ENCODE assay signal across 32 cellular contexts in the genomic region with DNA sequence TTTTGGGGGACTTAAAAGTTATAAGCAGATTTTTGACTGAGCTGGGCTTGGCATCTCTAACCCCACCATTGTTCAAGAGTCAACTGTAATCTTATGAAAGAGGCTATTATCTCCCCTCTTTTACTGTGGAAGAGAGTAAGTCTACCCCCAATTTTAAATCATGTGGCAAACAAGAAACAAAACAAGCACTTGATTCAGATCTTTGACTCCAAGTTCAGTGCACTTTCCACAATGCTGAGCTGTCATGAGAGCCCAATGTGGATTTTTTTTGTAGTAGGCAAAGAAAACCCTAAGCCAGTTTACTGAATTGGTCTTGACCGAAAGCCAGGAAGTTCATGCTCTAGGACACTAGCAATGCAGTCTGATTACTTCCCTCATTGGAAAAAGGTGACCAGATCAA.
"Had no signal": no experiment of that assay in that cellular context is flagged by ENCODE, and none has a peak within 500 bp of the region (broad histone marks: within the 10 kb centered on the region; RNA-seq: fewer than 3 reads in every experiment).

No MANE protein-coding gene starts in this region.

- H3K4me1 Mint-ChIP-seq: activated B cell treated with CpG ODN at 0.5 μM for 24 hours; activated naive CD4-positive, alpha-beta T cell treated with anti-CD3 and anti-CD28 coated beads, Interleukin-2, amount 50 U/mL, for 24 hours; activated naive CD8-positive, alpha-beta T cell treated with anti-CD3 and anti-CD28 coated beads for 36 hours; activated naive CD8-positive, alpha-beta T cell treated with anti-CD3 and anti-CD28 coated beads, Interleukin-2, amount 50 U/mL, for 24 hours; activated T-helper 17 cell treated with anti-CD3 and anti-CD28 coated beads, Interleukin-2, amount 50 U/mL, for 72 hours; central memory CD8-positive, alpha-beta T cell; T-helper 17 cell had no signal

- H3K27me3 Mint-ChIP-seq: activated B cell treated with CpG ODN at 0.5 μM for 24 hours; activated naive CD4-positive, alpha-beta T cell treated with anti-CD3 and anti-CD28 coated beads, Interleukin-2, amount 50 U/mL, for 24 hours; central memory CD8-positive, alpha-beta T cell; dendritic cell treated with granulocyte-macrophage colony-stimulating factor and Interleukin-4, amounts not matched to agents 40 ng/mL and 50 ng/mL, for 4 days; T-helper 17 cell had no signal

- H3K4me3 ChIP-seq: adrenal gland, ascending aorta, breast epithelium, coronary artery, dorsolateral prefrontal cortex, esophagus muscularis mucosa, gastroesophageal sphincter had no signal

- H3K9me3 Mint-ChIP-seq: activated B cell treated with CpG ODN at 0.5 μM for 24 hours; activated CD8-positive, alpha-beta T cell treated with anti-CD3 and anti-CD28 coated beads for 36 hours; activated naive CD4-positive, alpha-beta T cell treated with anti-CD3 and anti-CD28 coated beads for 36 hours; activated naive CD4-positive, alpha-beta T cell treated with anti-CD3 and anti-CD28 coated beads, Interleukin-2, amount 50 U/mL, for 24 hours; activated naive CD8-positive, alpha-beta T cell treated with anti-CD3 and anti-CD28 coated beads, Interleukin-2, amount 50 U/mL, for 24 hours; activated T-cell treated with anti-CD3 and anti-CD28 coated beads, Interleukin-2, amount 50 U/mL, for 4 hours; activated T-helper 17 cell treated with anti-CD3 and anti-CD28 coated beads, Interleukin-2, amount 50 U/mL, for 72 hours; central memory CD8-positive, alpha-beta T cell; dendritic cell treated with granulocyte-macrophage colony-stimulating factor and Interleukin-4, amounts not matched to agents 40 ng/mL and 50 ng/mL, for 4 days; T-helper 2 cell treated with Interferon-gamma antibody and Interleukin-4, amounts not matched to agents 5 μg/mL and 100 μg/mL, for 36 hours had no signal

- H3K27ac Mint-ChIP-seq: activated B cell treated with CpG ODN at 0.5 μM for 24 hours; activated CD8-positive, alpha-beta T cell treated with anti-CD3 and anti-CD28 coated beads for 36 hours; activated naive CD4-positive, alpha-beta T cell treated with anti-CD3 and anti-CD28 coated beads for 36 hours; activated naive CD4-positive, alpha-beta T cell treated with anti-CD3 and anti-CD28 coated beads, Interleukin-2, amount 50 U/mL, for 24 hours; activated naive CD8-positive, alpha-beta T cell treated with anti-CD3 and anti-CD28 coated beads for 36 hours; activated naive CD8-positive, alpha-beta T cell treated with anti-CD3 and anti-CD28 coated beads, Interleukin-2, amount 50 U/mL, for 24 hours; activated T-helper 17 cell treated with anti-CD3 and anti-CD28 coated beads, Interleukin-2, amount 50 U/mL, for 72 hours; dendritic cell treated with granulocyte-macrophage colony-stimulating factor and Interleukin-4, amounts not matched to agents 40 ng/mL and 50 ng/mL, for 4 days; endodermal cell; T-helper 17 cell; T-helper 2 cell treated with Interferon-gamma antibody and Interleukin-4, amounts not matched to agents 5 μg/mL and 100 μg/mL, for 36 hours had no signal

- DNase-seq: activated B cell treated with CpG ODN at 0.5 μM for 24 hours; activated CD4-positive, alpha-beta T cell treated with anti-CD3 and anti-CD28 coated beads for 48 hours; activated CD4-positive, alpha-beta T cell treated with anti-CD3 and anti-CD28 coated beads, Interleukin-2, amount 50 U/mL, for 1 hour; activated CD4-positive, alpha-beta T cell treated with anti-CD3 and anti-CD28 coated beads, Interleukin-2, amount 50 U/mL, for 48 hours; activated CD8-positive, alpha-beta memory T cell treated with anti-CD3 and anti-CD28 coated beads for 24 hours; activated CD8-positive, alpha-beta T cell treated with anti-CD3 and anti-CD28 coated beads for 36 hours; activated effector memory CD4-positive, alpha-beta T cell treated with anti-CD3 and anti-CD28 coated beads, Interleukin-2, amount 50 U/mL, for 16 hours; activated naive CD4-positive, alpha-beta T cell treated with anti-CD3 and anti-CD28 coated beads for 36 hours; activated naive CD8-positive, alpha-beta T cell treated with anti-CD3 and anti-CD28 coated beads for 36 hours; activated naive CD8-positive, alpha-beta T cell treated with anti-CD3 and anti-CD28 coated beads, Interleukin-2, amount 50 U/mL, for 24 hours; activated T-cell treated with anti-CD3 and anti-CD28 coated beads, Interleukin-2, amount 50 U/mL, for 4 hours; adrenal gland; dorsolateral prefrontal cortex; effector memory CD4-positive, alpha-beta T cell; endodermal cell; erythroblast; foreskin keratinocyte; T-helper 1 cell; T-helper 17 cell; T1000; WERI-Rb-1 had no signal

- H3K4me1 ChIP-seq: adrenal gland, ascending aorta, breast epithelium, foreskin keratinocyte had no signal

- H3K27ac ChIP-seq: adrenal gland, ascending aorta, breast epithelium, coronary artery, dorsolateral prefrontal cortex, esophagus muscularis mucosa, foreskin keratinocyte, gastroesophageal sphincter, WERI-Rb-1 had no signal

- H3K36me3 Mint-ChIP-seq: activated naive CD4-positive, alpha-beta T cell treated with anti-CD3 and anti-CD28 coated beads, Interleukin-2, amount 50 U/mL, for 24 hours; activated naive CD8-positive, alpha-beta T cell treated with anti-CD3 and anti-CD28 coated beads for 36 hours; brain had no signal

- H3K27me3 ChIP-seq: adrenal gland, ascending aorta, breast epithelium, esophagus muscularis mucosa, foreskin keratinocyte, gastroesophageal sphincter had no signal

- H3K4me3 Mint-ChIP-seq: activated B cell treated with CpG ODN at 0.5 μM for 24 hours; activated CD8-positive, alpha-beta T cell treated with anti-CD3 and anti-CD28 coated beads for 36 hours; activated naive CD4-positive, alpha-beta T cell treated with anti-CD3 and anti-CD28 coated beads for 36 hours; activated naive CD4-positive, alpha-beta T cell treated with anti-CD3 and anti-CD28 coated beads, Interleukin-2, amount 50 U/mL, for 24 hours; activated naive CD8-positive, alpha-beta T cell treated with anti-CD3 and anti-CD28 coated beads for 36 hours; activated naive CD8-positive, alpha-beta T cell treated with anti-CD3 and anti-CD28 coated beads, Interleukin-2, amount 50 U/mL, for 24 hours; activated T-cell treated with anti-CD3 and anti-CD28 coated beads, Interleukin-2, amount 50 U/mL, for 4 hours; activated T-helper 17 cell treated with anti-CD3 and anti-CD28 coated beads, Interleukin-2, amount 50 U/mL, for 72 hours; brain; central memory CD8-positive, alpha-beta T cell; dendritic cell treated with granulocyte-macrophage colony-stimulating factor and Interleukin-4, amounts not matched to agents 40 ng/mL and 50 ng/mL, for 4 days; endodermal cell; T-helper 17 cell; T-helper 2 cell treated with Interferon-gamma antibody and Interleukin-4, amounts not matched to agents 5 μg/mL and 100 μg/mL, for 36 hours had no signal

- H3K36me3 ChIP-seq: adrenal gland, ascending aorta, breast epithelium, esophagus muscularis mucosa, gastroesophageal sphincter, WERI-Rb-1 had no signal

- H3K9me3 ChIP-seq: adrenal gland, ascending aorta had no signal
